ENCODE assay signal across 21 cellular contexts in genomic region chr16:553601-554296, GRCh38. TPM values are rescaled to one million over a fixed set of nuclear protein-coding genes. Genes with fewer than 3 reads are reported as not detected.
DNase-seq lines count a peak whose midpoint lies in the region; ATAC-seq and TF ChIP-seq lines count a peak whose summit lies in the region.
"Had no signal": no experiment of that assay in that cellular context is flagged by ENCODE, and none has a peak within 500 bp of the region (broad histone marks: within the 10 kb centered on the region; RNA-seq: fewer than 3 reads in every experiment).

No MANE protein-coding gene starts in this region.

- DNase-seq in Panc1 (ENCODE audit: low read depth, low spot score) (no peak), trophoblast cell (no peak), right cardiac atrium (no peak)
- DNase-seq: DMS 273 treated with DMSO at 0.1 percent for 48 hours; DND-41; NCI-H1105; NCI-H2081; NCI-H2171 treated with DMSO at 0.1 percent for 48 hours; NCI-H446 treated with DMSO at 0.1 percent for 48 hours; NCI-H69; NK-92 treated with Interleukin-12 subunit alpha and Interleukin-12 subunit beta, amount 100 ng/mL, for 24 hours; OCI-M1; RPMI8226; SJCRH30; T-helper 17 cell had no signal

- no peaks in the 10 kb centered on the region for H3K9me3 ChIP-seq in HEK293 (ENCODE audit: control insufficient read depth, insufficient read depth, low read depth, low read length)
- H3K9me3 ChIP-seq in Panc1 (ENCODE audit: control insufficient read depth, insufficient read depth, low read depth, low read length), result no peaks in the 10 kb centered on the region
- peaks cover 2% of the 10 kb centered on the region for H3K9me3 ChIP-seq in trophoblast cell (ENCODE audit: insufficient read depth, low read depth, low read length)
- H3K9me3 ChIP-seq in right cardiac atrium (ENCODE audit: control insufficient read depth, low read length), result no peaks in the 10 kb centered on the region
- H3K9me3 ChIP-seq: SJCRH30 had no signal

- no CpG with 5 or more reads among the region's 33 CpGs for WGBS in trophoblast cell (ENCODE audit: extremely low coverage, insufficient coverage, insufficient read length)
- 95% methylated on average over 33 of the region's 33 CpGs for WGBS in right cardiac atrium

- H4K91ac ChIP-seq in trophoblast cell (ENCODE audit: low read depth, low read length), result no peak overlapping the region

- no peak overlapping the region for H3K14ac ChIP-seq in trophoblast cell (ENCODE audit: low read length)

- no peak overlapping the region for H3K4ac ChIP-seq in trophoblast cell (ENCODE audit: low read depth, low read length)

- BruUV-seq in Panc1 (replicated peaks; lab: Mats Ljungman, UMichigan), result TSS peak; percentile 90

- H2AFZ ChIP-seq in trophoblast cell (ENCODE audit: insufficient read depth, low read length, poor library complexity), result no peak overlapping the region

- no peak overlapping the region for H3K9ac ChIP-seq in trophoblast cell (ENCODE audit: low read length)

- H3K27me3 ChIP-seq in Panc1 (ENCODE audit: control insufficient read depth, insufficient read depth, low read length) (no peaks in the 10 kb centered on the region), trophoblast cell (ENCODE audit: insufficient read depth, low read length) (peaks cover 6% of the 10 kb centered on the region), right cardiac atrium (ENCODE audit: control insufficient read depth, insufficient read depth) (no peaks in the 10 kb centered on the region)

- H3K4me1 ChIP-seq in HEK293 (ENCODE audit: control insufficient read depth, insufficient read depth, low read length) (no peaks in the 10 kb centered on the region), Panc1 (ENCODE audit: control insufficient read depth, insufficient read depth, low read length) (peaks cover 20% of the 10 kb centered on the region), trophoblast cell (ENCODE audit: control insufficient read depth in 1 of 2, insufficient read depth in 2 of 2, low read length in 2 of 2) (no peaks in the 10 kb centered on the region), right cardiac atrium (ENCODE audit: control insufficient read depth, insufficient read depth, low read length) (no peaks in the 10 kb centered on the region)
- H3K4me1 ChIP-seq: SJCRH30 had no signal

- no peak overlapping the region for H3K4me2 ChIP-seq in trophoblast cell (ENCODE audit: low read length)

- no peak overlapping the region for H2BK5ac ChIP-seq in trophoblast cell (ENCODE audit: low read depth, low read length, poor library complexity)

- no peak overlapping the region for H2AK5ac ChIP-seq in trophoblast cell (ENCODE audit: low read length)

- no peak overlapping the region for H3K23ac ChIP-seq in trophoblast cell (ENCODE audit: low read length)

- H2BK120ac ChIP-seq in trophoblast cell (ENCODE audit: insufficient read depth, low read length, poor library complexity), result no peak overlapping the region

- CTCF ChIA-PET in HEK293 (lab: Yijun Ruan, JAX) (no interaction called here), Panc1 (lab: Charles Lee) (no interaction called here)

- H3K27ac ChIP-seq in HEK293 (ENCODE audit: extremely low read depth, low read depth, low read length), result no peak overlapping the region
- H3K27ac ChIP-seq in Panc1 (ENCODE audit: low read length), result no peak overlapping the region
- no peak overlapping the region for H3K27ac ChIP-seq in trophoblast cell (ENCODE audit: low read depth, low read length)
- H3K27ac ChIP-seq in right cardiac atrium (ENCODE audit: low read length), result no peak overlapping the region
- H3K27ac ChIP-seq: HL-60, SJCRH30 had no signal

- no peaks in the 10 kb centered on the region for H3K79me1 ChIP-seq in trophoblast cell (ENCODE audit: low read length)

- peaks cover 0 to 25% of the 10 kb centered on the region in 2 experiments; a peak in 1 of 3 replicates for H3K36me3 ChIP-seq in HEK293 (ENCODE audit: control insufficient read depth in 2 of 2, insufficient read depth in 1 of 2, low read length in 2 of 2)
- H3K36me3 ChIP-seq in Panc1 (ENCODE audit: control insufficient read depth, insufficient read depth, low read length), result no peaks in the 10 kb centered on the region
- peaks cover 37% of the 10 kb centered on the region in 2 experiments for H3K36me3 ChIP-seq in trophoblast cell (ENCODE audit: control insufficient read depth in 1 of 2, insufficient read depth in 2 of 2, low read length in 2 of 2)

- no peak overlapping the region for H2BK12ac ChIP-seq in trophoblast cell (ENCODE audit: low read length)

- no peak overlapping the region for H4K12ac ChIP-seq in trophoblast cell (ENCODE audit: low read depth, low read length)

- no peak overlapping the region for H3K18ac ChIP-seq in trophoblast cell (ENCODE audit: low read length)

- ATAC-seq in Panc1 (no peak), HG03175 (IDR thresholded peaks at IDR 0.05; ENCODE audit: unreplicated experiment) (no peak), right cardiac atrium (no peak)
- ATAC-seq: T-helper 17 cell had no signal

- TF ChIP-seq CTCF in HEK293 (tag by site-specific recombination; IDR thresholded peaks at IDR 0.05) (no peak), Panc1 (IDR thresholded peaks at IDR 0.05) (no peak)

- H3K4me3 ChIP-seq in HEK293 (ENCODE audit: low read depth, low read length) (no peak overlapping the region), Panc1 (ENCODE audit: low read depth in 2 of 2, low read length in 2 of 2) (no peak overlapping the region), trophoblast cell (ENCODE audit: low read depth, low read length) (peak overlapping the region; percentile 12), right cardiac atrium (ENCODE audit: low read length) (no peak overlapping the region)
- H3K4me3 ChIP-seq: SJCRH30 had no signal

- POLR2A ChIA-PET in HEK293 (lab: Yijun Ruan, JAX), result interaction anchor here (0.6 to 0.7 kb wide), 2 partner anchors 25 to 34 kb away, joined by 3 to 7 read pairs; no protein-coding TSS in a partner anchor
- POLR2A ChIA-PET in Panc1 (lab: Charles Lee), result no interaction called here

- in situ Hi-C loops in Panc1 (cut with HindIII; ENCODE audit: low pct_unique_long_range_greater_than_20kb, low sequenced_read_pairs), result no loop called here

- H4K8ac ChIP-seq in trophoblast cell (ENCODE audit: low read depth, low read length), result no peak overlapping the region

- no peaks in the 10 kb centered on the region for H3K79me2 ChIP-seq in trophoblast cell (ENCODE audit: control insufficient read depth, insufficient read depth, low read length, poor library complexity)

- intact Hi-C loops in Panc1 (cut with micrococcal nuclease; ENCODE audit: unreplicated experiment), result no loop called here
- intact Hi-C loops in right cardiac atrium (cut with DNase I), result no loop called here

TF ChIP-seq in HEK293, 187 proteins besides CTCF, POLR2A, EP300 and RAD21:
- TF ChIP-seq HIC1 (tag by site-specific recombination; IDR thresholded peaks at IDR 0.05) (peak; percentile 77), SP2 (tag by site-specific recombination; IDR thresholded peaks at IDR 0.05) (peak; percentile 18; the same call in 1 of the 2 replicates), BCL11B (tag by site-specific recombination; IDR thresholded peaks at IDR 0.05; ENCODE audit: low read depth) (peak; percentile 41; the same call in 1 of the 2 replicates)
- TF ChIP-seq, protein P1, sequence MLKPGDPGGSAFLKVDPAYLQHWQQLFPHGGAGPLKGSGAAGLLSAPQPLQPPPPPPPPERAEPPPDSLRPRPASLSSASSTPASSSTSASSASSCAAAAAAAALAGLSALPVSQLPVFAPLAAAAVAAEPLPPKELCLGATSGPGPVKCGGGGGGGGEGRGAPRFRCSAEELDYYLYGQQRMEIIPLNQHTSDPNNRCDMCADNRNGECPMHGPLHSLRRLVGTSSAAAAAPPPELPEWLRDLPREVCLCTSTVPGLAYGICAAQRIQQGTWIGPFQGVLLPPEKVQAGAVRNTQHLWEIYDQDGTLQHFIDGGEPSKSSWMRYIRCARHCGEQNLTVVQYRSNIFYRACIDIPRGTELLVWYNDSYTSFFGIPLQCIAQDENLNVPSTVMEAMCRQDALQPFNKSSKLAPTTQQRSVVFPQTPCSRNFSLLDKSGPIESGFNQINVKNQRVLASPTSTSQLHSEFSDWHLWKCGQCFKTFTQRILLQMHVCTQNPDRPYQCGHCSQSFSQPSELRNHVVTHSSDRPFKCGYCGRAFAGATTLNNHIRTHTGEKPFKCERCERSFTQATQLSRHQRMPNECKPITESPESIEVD (tag by site-specific recombination; IDR thresholded peaks at IDR 0.05), result no peak
TF ChIP-seq in HEK293: peak in this region for 3.

RNA-seq across cellular contexts. Expression of gene PRR35, which starts 6.4 kb away (rescaled TPM):
- 2.2 TPM for total RNA-seq in Panc1 (2021; ENCODE audit: unreplicated experiment)
- 3.9 TPM for polyA plus RNA-seq in Panc1 (2012; ENCODE audit: insufficient read length)
- polyA plus RNA-seq in trophoblast cell (2013), result 0.04 TPM in 2 replicates
- total RNA-seq in right cardiac atrium, result not detected
- not detected for polyA plus RNA-seq in right cardiac atrium
- total RNA-seq: HFFc6, SJCRH30, T-helper 17 cell had no signal
- polyA plus RNA-seq: CD14-positive monocyte, IgD-negative memory B cell had no signal

RNA-seq across cellular contexts. Expression of gene NHLRC4, which starts 13.1 kb away (rescaled TPM):
- total RNA-seq in Panc1 (2021; ENCODE audit: unreplicated experiment), result 4.0 TPM
- 5.2 TPM for polyA plus RNA-seq in Panc1 (2012; ENCODE audit: insufficient read length)
- 0.25 and 0.28 TPM in 2 replicates for polyA plus RNA-seq in trophoblast cell (2013)
- total RNA-seq in right cardiac atrium, result under 1 TPM; 0.22 to 0.62 (median 0.54) TPM
- polyA plus RNA-seq in right cardiac atrium, result 0.84 TPM

RNA-seq across cellular contexts. Expression of gene PIGQ, which starts 16.0 kb away (rescaled TPM):
- total RNA-seq in Panc1 (2021; ENCODE audit: unreplicated experiment) (83.5 TPM), right cardiac atrium (10 to 100 TPM; 19.8 to 23.0 (median 21.6) TPM)
- 84.1 TPM for polyA plus RNA-seq in Panc1 (2012; ENCODE audit: insufficient read length)
- polyA plus RNA-seq in trophoblast cell (2013), result 26.7 and 27.0 TPM in 2 replicates
- polyA plus RNA-seq in right cardiac atrium, result 22.9 TPM

RNA-seq across cellular contexts. Expression of gene CAPN15, which starts 26.2 kb away (rescaled TPM):
- total RNA-seq in Panc1 (2021; ENCODE audit: unreplicated experiment) (78.5 TPM), right cardiac atrium (10 to 100 TPM; 15.4 to 22.1 (median 19.6) TPM)
- polyA plus RNA-seq in Panc1 (2012; ENCODE audit: insufficient read length), result 117 TPM
- polyA plus RNA-seq in trophoblast cell (2013), result 22.8 and 23.9 TPM in 2 replicates
- polyA plus RNA-seq in right cardiac atrium, result 16.9 TPM

RNA-seq across cellular contexts. Expression of gene RAB40C, which starts 36.1 kb away (rescaled TPM):
- total RNA-seq in Panc1 (2021; ENCODE audit: unreplicated experiment) (30.7 TPM), right cardiac atrium (10 to 100 TPM; 10.9 to 13.4 (median 11.9) TPM)
- 44.4 TPM for polyA plus RNA-seq in Panc1 (2012; ENCODE audit: insufficient read length)
- polyA plus RNA-seq in trophoblast cell (2013), result 26.3 and 27.6 TPM in 2 replicates
- polyA plus RNA-seq in right cardiac atrium, result 13.4 TPM
